Comparison of ENCODE assay signal across 15 cellular contexts in the genomic region with DNA sequence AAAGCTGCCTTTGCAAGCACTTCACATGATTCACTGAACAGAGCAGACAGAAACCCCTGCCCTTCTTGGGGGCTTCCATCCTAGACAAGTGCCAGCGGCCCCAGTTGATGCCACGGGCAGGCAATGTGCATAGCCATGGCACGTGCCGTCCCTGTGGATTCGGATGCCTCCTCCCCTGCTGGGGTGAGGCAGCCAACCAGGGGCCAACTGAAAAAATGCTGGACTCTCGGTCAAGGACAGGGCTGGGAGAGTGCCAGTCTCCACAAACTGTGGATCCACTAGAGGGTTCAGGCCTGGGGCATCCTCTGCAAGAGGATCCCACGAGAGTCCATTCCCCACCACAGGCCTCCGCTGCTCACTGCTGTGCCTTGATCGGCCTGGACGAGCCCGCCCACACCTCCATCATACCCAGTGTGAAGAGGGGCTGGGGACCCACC. TPM values are rescaled to one million over a fixed set of nuclear protein-coding genes. Genes with fewer than 3 reads are reported as not detected.
A peak's percentile ranks its signal among the peaks of the same experiment; 100 is the strongest.
DNase-seq lines count a peak whose midpoint lies in the region; ATAC-seq and TF ChIP-seq lines count a peak whose summit lies in the region.
"Had no signal": no experiment of that assay in that cellular context is flagged by ENCODE, and none has a peak within 500 bp of the region (broad histone marks: within the 10 kb centered on the region; RNA-seq: fewer than 3 reads in every experiment).

No MANE protein-coding gene starts in this region.

- peaks cover 38% of the 10 kb centered on the region for H3K4me1 Mint-ChIP-seq in neural crest cell

- DNase-seq in H7 (peak; percentile 34), neural crest cell (ENCODE audit: low read depth, low spot score) (no peak)
- no peak for DNase-seq in NK-92 treated with Interleukin-12 subunit alpha and Interleukin-12 subunit beta, amount 100 ng/mL, for 24 hours (lab: John Stamatoyannopoulos, UW)
- DNase-seq: Calu3; CD4-positive, alpha-beta memory T cell; H9; NCI-H187; NCI-H2171; NCI-H446; PC-9 had no signal

- no peaks in the 10 kb centered on the region for H3K36me3 Mint-ChIP-seq in neural crest cell (ENCODE audit: low read depth)

- ATAC-seq in gastroesophageal sphincter (no peak), GM18517 (IDR thresholded peaks at IDR 0.05; ENCODE audit: unreplicated experiment) (no peak), HG03460 (IDR thresholded peaks at IDR 0.05; ENCODE audit: unreplicated experiment) (no peak)

- no peak for TF ChIP-seq CTCF in OCI-LY3 (IDR thresholded peaks at IDR 0.05; ENCODE audit: low read depth, low read length)
- no peak for TF ChIP-seq CTCF in gastroesophageal sphincter (IDR thresholded peaks at IDR 0.05)
- no peak for TF ChIP-seq CTCF in neural crest cell (conservative IDR thresholded peaks at IDR 0.05)

- TF ChIP-seq POLR2A in gastroesophageal sphincter (IDR thresholded peaks at IDR 0.05): no peak

- H4K20me1 ChIP-seq in OCI-LY3 (ENCODE audit: insufficient read depth, low read length): peaks cover 14% of the 10 kb centered on the region

- no peak overlapping the region for H3K27ac Mint-ChIP-seq in neural crest cell (ENCODE audit: unreplicated experiment)
- H3K27ac Mint-ChIP-seq: B cell had no signal

- peaks cover 70% of the 10 kb centered on the region for H3K79me2 ChIP-seq in OCI-LY3 (ENCODE audit: low read length)

- H3K4me1 ChIP-seq in OCI-LY3 (ENCODE audit: low read length) (peaks cover 55% of the 10 kb centered on the region), gastroesophageal sphincter (peaks cover 0 to 68% (median 19%) of the 10 kb centered on the region in 3 donors)

- H3K27me3 ChIP-seq in H7 (ENCODE audit: control insufficient read depth, insufficient read depth, low read length) (no peaks in the 10 kb centered on the region), OCI-LY3 (ENCODE audit: low read depth, low read length) (no peaks in the 10 kb centered on the region), gastroesophageal sphincter (no peaks in the 10 kb centered on the region)

- H3K9me3 ChIP-seq in OCI-LY3 (ENCODE audit: insufficient read depth, low read length) (peaks cover 4% of the 10 kb centered on the region; the same call in 1 of the 2 replicates), gastroesophageal sphincter (no peaks in the 10 kb centered on the region)

- H3K36me3 ChIP-seq in H7 (replicated peaks; ENCODE audit: control insufficient read depth, insufficient read depth, low read length) (peaks cover 9% of the 10 kb centered on the region), OCI-LY3 (replicated peaks; ENCODE audit: low read depth, low read length) (peaks cover 39% of the 10 kb centered on the region), gastroesophageal sphincter (peaks cover 0 to 32% of the 10 kb centered on the region in 2 donors)

- H3K4me3 ChIP-seq in H7 (ENCODE audit: insufficient read depth, low read depth, low read length): no peak overlapping the region
- no peak overlapping the region for H3K4me3 ChIP-seq in OCI-LY3 (ENCODE audit: low read length)
- no peak overlapping the region for H3K4me3 ChIP-seq in gastroesophageal sphincter
- H3K4me3 ChIP-seq: PC-9 had no signal

- no peaks in the 10 kb centered on the region for H3K9me3 Mint-ChIP-seq in neural crest cell
- H3K9me3 Mint-ChIP-seq: CD4-positive, alpha-beta memory T cell; H9 had no signal

- H3K4me3 Mint-ChIP-seq in neural crest cell: peak overlapping the region; percentile 59
- H3K4me3 Mint-ChIP-seq: B cell; CD4-positive, alpha-beta memory T cell; H9 had no signal

- TF ChIP-seq EP300 in gastroesophageal sphincter (IDR thresholded peaks at IDR 0.05): no peak

- H3K27ac ChIP-seq in OCI-LY3 (ENCODE audit: low read length): peak overlapping the region; percentile 90
- H3K27ac ChIP-seq in gastroesophageal sphincter: peak overlapping the region in 3 of 4 donors; percentile 66 to 86 (median 74)
- H3K27ac ChIP-seq: PC-9 had no signal

- H3K27me3 Mint-ChIP-seq in neural crest cell (ENCODE audit: low read depth): peaks cover 15% of the 10 kb centered on the region
- H3K27me3 Mint-ChIP-seq: B cell; CD4-positive, alpha-beta memory T cell had no signal

- no peak overlapping the region for H3K9ac ChIP-seq in OCI-LY3 (ENCODE audit: low read length)

- peak overlapping the region; percentile 98; the same call in 1 of the 2 replicates for H3K4me2 ChIP-seq in OCI-LY3 (ENCODE audit: low read length)
- H3K4me2 ChIP-seq: PC-9 had no signal

- no peak overlapping the region for H2AFZ ChIP-seq in OCI-LY3 (ENCODE audit: low read depth, low read length)
- H2AFZ ChIP-seq: PC-9 had no signal

- WGBS in gastroesophageal sphincter (ENCODE audit: low coverage in 1 of 2), 2 donors: no CpG with 5 or more reads among the region's 11 CpGs

RNA-seq across cellular contexts. Expression of a gene that starts 3.8 kb away (rescaled TPM):
- 45.3 and 54.4 TPM in 2 replicates for total RNA-seq in H7 (2014; rRNA removed; shearing (Covaris generic))
- total RNA-seq in gastroesophageal sphincter (10 to 100 TPM; 13.8 to 19.5 (median 17.0) TPM), neural crest cell (25.2 and 28.3 TPM in 2 replicates)

RNA-seq across cellular contexts. Expression of a gene that starts 4.0 kb away (rescaled TPM):
- total RNA-seq in H7 (2014; rRNA removed; shearing (Covaris generic)): 122 and 123 TPM in 2 replicates
- total RNA-seq in gastroesophageal sphincter (10 to 100 TPM; 27.1 to 47.0 (median 35.6) TPM), neural crest cell (42.9 and 45.3 TPM in 2 replicates)
